ENCODE assay signal across 1 cellular context in genomic region chr11:110479445-110480101, GRCh38.
TF ChIP-seq lines count a peak whose summit lies in the region.

No MANE protein-coding gene starts in this region.

TF ChIP-seq in GM23338, 12 proteins besides CTCF, POLR2A, EP300 and RAD21 (continued from another document):
- no peak for TF ChIP-seq ZNF462 (CRISPR knock-in tag; IDR thresholded peaks at IDR 0.05)
